ENCODE assay signal across 1 cellular context in genomic region chr17:74892974-74893911, GRCh38.
A peak's percentile ranks its signal among the peaks of the same experiment; 100 is the strongest.
TF ChIP-seq lines count a peak whose summit lies in the region.

FADS6 (minus strand) TSS chr17:74893633; CDS start chr17:74893595, 38 bp downstream.

TF ChIP-seq in HepG2, 621 proteins besides CTCF, POLR2A, EP300 and RAD21 (continued from another document and continues in another):
- TF ChIP-seq ZHX1 (CRISPR knock-in tag; IDR thresholded peaks at IDR 0.05; ENCODE audit: low read depth) (peak; percentile 62; the same call in 1 of the 2 replicates), NFKBIZ (CRISPR knock-in tag; IDR thresholded peaks at IDR 0.05) (no peak), CBX2 (IDR thresholded peaks at IDR 0.05; ENCODE audit: low read depth, low read length) (no peak), CBX2 (CRISPR knock-in tag; IDR thresholded peaks at IDR 0.05; ENCODE audit: low read depth) (no peak), ATF7 (IDR thresholded peaks at IDR 0.05) (no peak), ATF7 (CRISPR knock-in tag; IDR thresholded peaks at IDR 0.05) (no peak), TFE3 (CRISPR knock-in tag; IDR thresholded peaks at IDR 0.05) (no peak), CBFB (CRISPR knock-in tag; IDR thresholded peaks at IDR 0.05) (no peak), ZNF776 (CRISPR knock-in tag; IDR thresholded peaks at IDR 0.05) (no peak; the same call in 1 of the 2 replicates), E2F5 (CRISPR knock-in tag; conservative IDR thresholded peaks at IDR 0.05) (no peak), CHD4 (IDR thresholded peaks at IDR 0.05; ENCODE audit: borderline replicate concordance, low read length) (no peak), JUN (CRISPR knock-in tag; IDR thresholded peaks at IDR 0.05) (no peak), MIER3 (CRISPR knock-in tag; IDR thresholded peaks at IDR 0.05; ENCODE audit: borderline replicate concordance) (no peak), FOXP4 (CRISPR knock-in tag; IDR thresholded peaks at IDR 0.05) (no peak), HNF4G (IDR thresholded peaks at IDR 0.05; ENCODE audit: borderline replicate concordance, low read depth, low read length) (0 out of 2 replicates have a peak, but pooled peaks have one; percentile 18), HNF4G (CRISPR knock-in tag; IDR thresholded peaks at IDR 0.05; ENCODE audit: borderline replicate concordance, low read depth) (no peak), MZF1 (CRISPR knock-in tag; IDR thresholded peaks at IDR 0.05; ENCODE audit: borderline replicate concordance) (no peak), ONECUT2 (CRISPR knock-in tag; IDR thresholded peaks at IDR 0.05) (no peak), NONO (IDR thresholded peaks at IDR 0.05) (no peak), NONO (CRISPR knock-in tag; conservative IDR thresholded peaks at IDR 0.05) (peak; percentile 49; the same call in 1 of the 2 replicates), ZNF326 (CRISPR knock-in tag; IDR thresholded peaks at IDR 0.05; ENCODE audit: borderline replicate concordance) (no peak), GATA4 (IDR thresholded peaks at IDR 0.05; ENCODE audit: borderline replicate concordance, low read depth) (no peak), MYPOP (CRISPR knock-in tag; IDR thresholded peaks at IDR 0.05) (no peak), GATAD1 (CRISPR knock-in tag; IDR thresholded peaks at IDR 0.05) (no peak), NBN (conservative IDR thresholded peaks at IDR 0.05) (no peak), ZBTB8A (CRISPR knock-in tag; IDR thresholded peaks at IDR 0.05; ENCODE audit: borderline replicate concordance, low read depth) (no peak), ZNF687 (CRISPR knock-in tag; IDR thresholded peaks at IDR 0.05) (peak; percentile 65), ZSCAN29 (CRISPR knock-in tag; conservative IDR thresholded peaks at IDR 0.05) (no peak), ZNF513 (CRISPR knock-in tag; conservative IDR thresholded peaks at IDR 0.05) (no peak), SPEN (CRISPR knock-in tag; IDR thresholded peaks at IDR 0.05; ENCODE audit: low read depth) (peak; percentile 49; the same call in 1 of the 2 replicates), ZNF367 (CRISPR knock-in tag; IDR thresholded peaks at IDR 0.05; ENCODE audit: borderline replicate concordance) (no peak), HDAC2 (CRISPR knock-in tag; IDR thresholded peaks at IDR 0.05) (no peak), EEA1 (CRISPR knock-in tag; IDR thresholded peaks at IDR 0.05; ENCODE audit: borderline replicate concordance) (no peak), REPIN1 (CRISPR knock-in tag; IDR thresholded peaks at IDR 0.05; ENCODE audit: borderline replicate concordance, low read depth) (no peak), SRSF4 (IDR thresholded peaks at IDR 0.05; ENCODE audit: low read depth, low read length, poor library complexity, severe bottlenecking) (no peak), TFDP1 (CRISPR knock-in tag; IDR thresholded peaks at IDR 0.05; ENCODE audit: borderline replicate concordance) (no peak), ZNF572 (CRISPR knock-in tag; IDR thresholded peaks at IDR 0.05) (no peak), HMG20A (CRISPR knock-in tag; IDR thresholded peaks at IDR 0.05; ENCODE audit: borderline replicate concordance) (no peak)
